ENCODE assay signal across 1 cellular context in the genomic region with DNA sequence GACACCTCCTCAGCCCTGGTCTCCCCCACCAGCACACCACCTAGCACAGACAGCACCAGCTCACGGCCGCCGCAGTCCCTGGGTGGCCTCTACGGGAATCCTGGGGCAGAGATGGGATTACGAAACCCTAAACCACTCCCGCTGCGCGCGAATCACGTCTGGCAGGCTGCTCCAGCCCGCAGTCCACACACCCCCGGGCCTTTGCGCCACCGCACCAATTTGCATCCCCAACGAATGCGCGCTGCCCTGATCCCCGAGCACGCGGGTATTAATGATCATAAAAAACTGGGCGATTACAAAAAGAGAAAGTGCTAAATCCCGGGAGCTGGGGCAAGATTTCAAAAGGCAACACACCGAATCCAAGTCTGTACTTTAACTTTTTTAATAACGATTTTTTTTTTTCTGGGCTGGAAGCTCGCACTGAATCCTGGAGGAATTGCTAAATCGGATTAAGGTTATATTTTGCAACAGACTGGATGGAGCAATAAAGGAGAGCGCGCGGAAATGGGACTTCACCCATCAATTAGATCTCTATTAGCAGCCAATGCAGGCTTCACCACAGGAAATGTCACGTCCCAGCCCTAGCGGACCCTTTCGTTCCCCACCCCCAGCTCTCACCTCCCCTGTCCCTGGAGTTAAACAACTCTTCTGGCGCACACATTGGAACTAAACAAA.
TF ChIP-seq lines count a peak whose summit lies in the region.

No MANE protein-coding gene starts in this region.

TF ChIP-seq in HepG2, 621 proteins besides CTCF, POLR2A, EP300 and RAD21 (continued from another document):
- TF ChIP-seq, protein P1, sequence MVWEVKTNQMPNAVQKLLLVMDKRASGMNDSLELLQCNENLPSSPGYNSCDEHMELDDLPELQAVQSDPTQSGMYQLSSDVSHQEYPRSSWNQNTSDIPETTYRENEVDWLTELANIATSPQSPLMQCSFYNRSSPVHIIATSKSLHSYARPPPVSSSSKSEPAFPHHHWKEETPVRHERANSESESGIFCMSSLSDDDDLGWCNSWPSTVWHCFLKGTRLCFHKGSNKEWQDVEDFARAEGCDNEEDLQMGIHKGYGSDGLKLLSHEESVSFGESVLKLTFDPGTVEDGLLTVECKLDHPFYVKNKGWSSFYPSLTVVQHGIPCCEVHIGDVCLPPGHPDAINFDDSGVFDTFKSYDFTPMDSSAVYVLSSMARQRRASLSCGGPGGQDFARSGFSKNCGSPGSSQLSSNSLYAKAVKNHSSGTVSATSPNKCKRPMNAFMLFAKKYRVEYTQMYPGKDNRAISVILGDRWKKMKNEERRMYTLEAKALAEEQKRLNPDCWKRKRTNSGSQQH (CRISPR knock-in tag; IDR thresholded peaks at IDR 0.05; ENCODE audit: low read depth): no peak
- TF ChIP-seq, protein P2, sequence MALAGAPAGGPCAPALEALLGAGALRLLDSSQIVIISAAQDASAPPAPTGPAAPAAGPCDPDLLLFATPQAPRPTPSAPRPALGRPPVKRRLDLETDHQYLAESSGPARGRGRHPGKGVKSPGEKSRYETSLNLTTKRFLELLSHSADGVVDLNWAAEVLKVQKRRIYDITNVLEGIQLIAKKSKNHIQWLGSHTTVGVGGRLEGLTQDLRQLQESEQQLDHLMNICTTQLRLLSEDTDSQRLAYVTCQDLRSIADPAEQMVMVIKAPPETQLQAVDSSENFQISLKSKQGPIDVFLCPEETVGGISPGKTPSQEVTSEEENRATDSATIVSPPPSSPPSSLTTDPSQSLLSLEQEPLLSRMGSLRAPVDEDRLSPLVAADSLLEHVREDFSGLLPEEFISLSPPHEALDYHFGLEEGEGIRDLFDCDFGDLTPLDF (CRISPR knock-in tag; IDR thresholded peaks at IDR 0.05): 0 out of 2 replicates have a peak, but pooled peaks have one; percentile 28
- TF ChIP-seq CBX2 (IDR thresholded peaks at IDR 0.05; ENCODE audit: low read depth, low read length) (peak; percentile 48; the same call in 1 of the 2 replicates), CBX2 (CRISPR knock-in tag; IDR thresholded peaks at IDR 0.05; ENCODE audit: low read depth) (no peak; the same call in 1 of the 2 replicates), JUNB (CRISPR knock-in tag; IDR thresholded peaks at IDR 0.05; ENCODE audit: borderline replicate concordance) (no peak), ZSCAN31 (CRISPR knock-in tag; IDR thresholded peaks at IDR 0.05; ENCODE audit: low read depth) (no peak), ZNF546 (CRISPR knock-in tag; conservative IDR thresholded peaks at IDR 0.05) (no peak), ZNF552 (CRISPR knock-in tag; IDR thresholded peaks at IDR 0.05; ENCODE audit: borderline replicate concordance) (no peak), HNRNPLL (IDR thresholded peaks at IDR 0.05; ENCODE audit: low read depth, low read length, poor library complexity, severe bottlenecking) (peak; percentile 65), CEBPB (IDR thresholded peaks at IDR 0.05; ENCODE audit: borderline replicate concordance, low read depth, low read length) (peak; percentile 57; the same call in 1 of the 2 replicates)
- TF ChIP-seq, protein P3, sequence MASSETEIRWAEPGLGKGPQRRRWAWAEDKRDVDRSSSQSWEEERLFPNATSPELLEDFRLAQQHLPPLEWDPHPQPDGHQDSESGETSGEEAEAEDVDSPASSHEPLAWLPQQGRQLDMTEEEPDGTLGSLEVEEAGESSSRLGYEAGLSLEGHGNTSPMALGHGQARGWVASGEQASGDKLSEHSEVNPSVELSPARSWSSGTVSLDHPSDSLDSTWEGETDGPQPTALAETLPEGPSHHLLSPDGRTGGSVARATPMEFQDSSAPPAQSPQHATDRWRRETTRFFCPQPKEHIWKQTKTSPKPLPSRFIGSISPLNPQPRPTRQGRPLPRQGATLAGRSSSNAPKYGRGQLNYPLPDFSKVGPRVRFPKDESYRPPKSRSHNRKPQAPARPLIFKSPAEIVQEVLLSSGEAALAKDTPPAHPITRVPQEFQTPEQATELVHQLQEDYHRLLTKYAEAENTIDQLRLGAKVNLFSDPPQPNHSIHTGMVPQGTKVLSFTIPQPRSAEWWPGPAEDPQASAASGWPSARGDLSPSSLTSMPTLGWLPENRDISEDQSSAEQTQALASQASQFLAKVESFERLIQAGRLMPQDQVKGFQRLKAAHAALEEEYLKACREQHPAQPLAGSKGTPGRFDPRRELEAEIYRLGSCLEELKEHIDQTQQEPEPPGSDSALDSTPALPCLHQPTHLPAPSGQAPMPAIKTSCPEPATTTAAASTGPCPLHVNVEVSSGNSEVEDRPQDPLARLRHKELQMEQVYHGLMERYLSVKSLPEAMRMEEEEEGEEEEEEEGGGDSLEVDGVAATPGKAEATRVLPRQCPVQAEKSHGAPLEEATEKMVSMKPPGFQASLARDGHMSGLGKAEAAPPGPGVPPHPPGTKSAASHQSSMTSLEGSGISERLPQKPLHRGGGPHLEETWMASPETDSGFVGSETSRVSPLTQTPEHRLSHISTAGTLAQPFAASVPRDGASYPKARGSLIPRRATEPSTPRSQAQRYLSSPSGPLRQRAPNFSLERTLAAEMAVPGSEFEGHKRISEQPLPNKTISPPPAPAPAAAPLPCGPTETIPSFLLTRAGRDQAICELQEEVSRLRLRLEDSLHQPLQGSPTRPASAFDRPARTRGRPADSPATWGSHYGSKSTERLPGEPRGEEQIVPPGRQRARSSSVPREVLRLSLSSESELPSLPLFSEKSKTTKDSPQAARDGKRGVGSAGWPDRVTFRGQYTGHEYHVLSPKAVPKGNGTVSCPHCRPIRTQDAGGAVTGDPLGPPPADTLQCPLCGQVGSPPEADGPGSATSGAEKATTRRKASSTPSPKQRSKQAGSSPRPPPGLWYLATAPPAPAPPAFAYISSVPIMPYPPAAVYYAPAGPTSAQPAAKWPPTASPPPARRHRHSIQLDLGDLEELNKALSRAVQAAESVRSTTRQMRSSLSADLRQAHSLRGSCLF (CRISPR knock-in tag; IDR thresholded peaks at IDR 0.05; ENCODE audit: borderline replicate concordance): no peak
- TF ChIP-seq, protein P4, sequence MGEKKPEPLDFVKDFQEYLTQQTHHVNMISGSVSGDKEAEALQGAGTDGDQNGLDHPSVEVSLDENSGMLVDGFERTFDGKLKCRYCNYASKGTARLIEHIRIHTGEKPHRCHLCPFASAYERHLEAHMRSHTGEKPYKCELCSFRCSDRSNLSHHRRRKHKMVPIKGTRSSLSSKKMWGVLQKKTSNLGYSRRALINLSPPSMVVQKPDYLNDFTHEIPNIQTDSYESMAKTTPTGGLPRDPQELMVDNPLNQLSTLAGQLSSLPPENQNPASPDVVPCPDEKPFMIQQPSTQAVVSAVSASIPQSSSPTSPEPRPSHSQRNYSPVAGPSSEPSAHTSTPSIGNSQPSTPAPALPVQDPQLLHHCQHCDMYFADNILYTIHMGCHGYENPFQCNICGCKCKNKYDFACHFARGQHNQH (CRISPR knock-in tag; IDR thresholded peaks at IDR 0.05): no peak
TF ChIP-seq in HepG2: peak in this region for 8.
